ENCODE assay signal across 1 cellular context in the genomic region with DNA sequence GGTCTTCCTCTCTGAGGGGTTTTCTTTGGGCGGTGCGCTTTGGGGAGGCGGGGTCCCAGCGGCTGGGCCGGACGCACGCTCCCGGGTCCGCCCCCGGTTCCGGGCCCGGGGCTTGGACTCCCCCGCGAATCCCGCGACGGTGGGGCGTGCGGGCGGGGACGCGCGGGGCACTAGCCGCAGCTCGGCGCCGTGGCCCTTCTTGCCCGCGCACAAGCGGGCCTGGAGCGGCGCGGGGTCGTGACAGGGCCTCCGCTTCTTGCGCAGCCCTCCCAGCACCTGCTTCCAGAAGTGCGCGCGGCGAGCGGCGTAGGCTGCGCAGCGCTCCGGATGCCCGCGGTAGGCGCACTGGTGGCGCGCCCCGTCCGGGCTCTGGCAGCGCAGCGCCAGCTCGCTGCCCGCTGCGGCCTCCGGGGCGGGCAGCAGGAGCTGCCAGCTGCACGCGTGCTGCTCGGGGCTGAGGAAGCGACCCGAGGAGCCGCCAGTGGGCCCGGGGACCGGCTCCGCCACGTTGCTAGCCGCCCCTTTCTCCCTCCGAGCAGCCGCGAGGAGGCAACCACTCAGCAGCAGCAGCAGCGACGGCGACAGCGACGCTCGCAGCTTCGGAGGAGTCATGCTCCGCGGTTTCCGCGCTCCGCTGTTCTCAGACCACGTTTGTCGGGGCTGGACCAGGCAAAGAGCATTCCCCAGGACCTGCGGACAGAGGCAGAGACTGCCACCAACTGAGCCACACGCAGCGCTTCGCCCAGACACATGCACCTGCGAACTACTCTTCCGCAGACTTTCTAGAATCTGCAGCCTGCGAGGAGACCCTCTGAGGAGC.
TF ChIP-seq lines count a peak whose summit lies in the region.

No MANE protein-coding gene starts in this region.

TF ChIP-seq in WTC11, 78 proteins besides CTCF, POLR2A, EP300 and RAD21 (continued from another document and continues in another):
- TF ChIP-seq PRDM15 (CRISPR knock-in tag; IDR thresholded peaks at IDR 0.05) = peak; percentile 37; the same call in 1 of the 2 replicates
- no peak for TF ChIP-seq ELF4 (CRISPR knock-in tag; IDR thresholded peaks at IDR 0.05; ENCODE audit: low read depth)
- TF ChIP-seq ZNF232 (CRISPR knock-in tag; IDR thresholded peaks at IDR 0.05) = peak; percentile 74; the same call in 1 of the 2 replicates
- TF ChIP-seq ZNF263 (CRISPR knock-in tag; IDR thresholded peaks at IDR 0.05; ENCODE audit: low read depth) = 0 out of 2 replicates have a peak, but pooled peaks have one; percentile 30
- TF ChIP-seq JUN (CRISPR knock-in tag; IDR thresholded peaks at IDR 0.05) = peak; percentile 65; the same call in 1 of the 2 replicates
- TF ChIP-seq OVOL2 (CRISPR knock-in tag; IDR thresholded peaks at IDR 0.05; ENCODE audit: borderline replicate concordance) = no peak
- no peak for TF ChIP-seq ATF1 (CRISPR knock-in tag; IDR thresholded peaks at IDR 0.05)
- peak; percentile 40; the same call in 1 of the 2 replicates for TF ChIP-seq FOXK1 (CRISPR knock-in tag; IDR thresholded peaks at IDR 0.05)
- TF ChIP-seq NFATC4 (CRISPR knock-in tag; IDR thresholded peaks at IDR 0.05) = no peak
- TF ChIP-seq SOX15 (CRISPR knock-in tag; IDR thresholded peaks at IDR 0.05) = no peak
- peak; percentile 21; the same call in 1 of the 2 replicates for TF ChIP-seq ETV6 (CRISPR knock-in tag; IDR thresholded peaks at IDR 0.05)
- no peak for TF ChIP-seq RORB (CRISPR knock-in tag; IDR thresholded peaks at IDR 0.05)
- TF ChIP-seq HMGXB4 (CRISPR knock-in tag; IDR thresholded peaks at IDR 0.05) = no peak
- TF ChIP-seq MXD4 (CRISPR knock-in tag; IDR thresholded peaks at IDR 0.05; ENCODE audit: borderline replicate concordance) = no peak
- peak; percentile 33; the same call in 1 of the 2 replicates for TF ChIP-seq TEAD4 (CRISPR knock-in tag; IDR thresholded peaks at IDR 0.05)
- no peak for TF ChIP-seq ZNF671 (CRISPR knock-in tag; IDR thresholded peaks at IDR 0.05)
- no peak; the same call in 1 of the 2 replicates for TF ChIP-seq ZNF138 (CRISPR knock-in tag; conservative IDR thresholded peaks at IDR 0.05)
- TF ChIP-seq, protein P1, sequence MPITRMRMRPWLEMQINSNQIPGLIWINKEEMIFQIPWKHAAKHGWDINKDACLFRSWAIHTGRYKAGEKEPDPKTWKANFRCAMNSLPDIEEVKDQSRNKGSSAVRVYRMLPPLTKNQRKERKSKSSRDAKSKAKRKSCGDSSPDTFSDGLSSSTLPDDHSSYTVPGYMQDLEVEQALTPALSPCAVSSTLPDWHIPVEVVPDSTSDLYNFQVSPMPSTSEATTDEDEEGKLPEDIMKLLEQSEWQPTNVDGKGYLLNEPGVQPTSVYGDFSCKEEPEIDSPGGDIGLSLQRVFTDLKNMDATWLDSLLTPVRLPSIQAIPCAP (CRISPR knock-in tag; IDR thresholded peaks at IDR 0.05) = no peak
- no peak for TF ChIP-seq KAT7 (CRISPR knock-in tag; IDR thresholded peaks at IDR 0.05; ENCODE audit: borderline replicate concordance)
- peak; percentile 69; the same call in 1 of the 2 replicates for TF ChIP-seq CREB1 (CRISPR knock-in tag; IDR thresholded peaks at IDR 0.05)
- no peak for TF ChIP-seq ZNF317 (CRISPR knock-in tag; IDR thresholded peaks at IDR 0.05; ENCODE audit: borderline replicate concordance, low read depth)
- no peak for TF ChIP-seq PRRX2 (CRISPR knock-in tag; IDR thresholded peaks at IDR 0.05)
- peak; percentile 29; the same call in 1 of the 2 replicates for TF ChIP-seq USF1 (CRISPR knock-in tag; IDR thresholded peaks at IDR 0.05)
- no peak for TF ChIP-seq HMGA2 (CRISPR knock-in tag; IDR thresholded peaks at IDR 0.05)
- peak; percentile 13; the same call in 1 of the 2 replicates for TF ChIP-seq E2F5 (CRISPR knock-in tag; IDR thresholded peaks at IDR 0.05)
- TF ChIP-seq NFE2L1 (CRISPR knock-in tag; IDR thresholded peaks at IDR 0.05) = no peak; the same call in 1 of the 2 replicates
- TF ChIP-seq ZNF425 (CRISPR knock-in tag; conservative IDR thresholded peaks at IDR 0.05) = no peak
- no peak for TF ChIP-seq ZMAT4 (CRISPR knock-in tag; IDR thresholded peaks at IDR 0.05)
- TF ChIP-seq ZBTB21 (CRISPR knock-in tag; IDR thresholded peaks at IDR 0.05; ENCODE audit: borderline replicate concordance) = peak; percentile 82
- no peak for TF ChIP-seq RELA (CRISPR knock-in tag; IDR thresholded peaks at IDR 0.05; ENCODE audit: borderline replicate concordance)
- TF ChIP-seq, protein P2, sequence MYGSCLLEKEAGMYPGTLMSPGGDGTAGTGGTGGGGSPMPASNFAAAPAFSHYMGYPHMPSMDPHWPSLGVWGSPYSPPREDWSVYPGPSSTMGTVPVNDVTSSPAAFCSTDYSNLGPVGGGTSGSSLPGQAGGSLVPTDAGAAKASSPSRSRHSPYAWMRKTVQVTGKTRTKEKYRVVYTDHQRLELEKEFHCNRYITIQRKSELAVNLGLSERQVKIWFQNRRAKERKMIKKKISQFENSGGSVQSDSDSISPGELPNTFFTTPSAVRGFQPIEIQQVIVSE (CRISPR knock-in tag; IDR thresholded peaks at IDR 0.05; ENCODE audit: borderline replicate concordance) = no peak
- no peak for TF ChIP-seq AFF4 (CRISPR knock-in tag; IDR thresholded peaks at IDR 0.05; ENCODE audit: borderline replicate concordance)
- no peak for TF ChIP-seq ZNF512 (CRISPR knock-in tag; IDR thresholded peaks at IDR 0.05; ENCODE audit: borderline replicate concordance)
- TF ChIP-seq TCF7 (CRISPR knock-in tag; IDR thresholded peaks at IDR 0.05; ENCODE audit: low read depth) = no peak
- no peak for TF ChIP-seq E2F4 (CRISPR knock-in tag; IDR thresholded peaks at IDR 0.05; ENCODE audit: borderline replicate concordance, low read depth)
